Comparison of ENCODE assay signal across 8 cellular contexts in the genomic region with DNA sequence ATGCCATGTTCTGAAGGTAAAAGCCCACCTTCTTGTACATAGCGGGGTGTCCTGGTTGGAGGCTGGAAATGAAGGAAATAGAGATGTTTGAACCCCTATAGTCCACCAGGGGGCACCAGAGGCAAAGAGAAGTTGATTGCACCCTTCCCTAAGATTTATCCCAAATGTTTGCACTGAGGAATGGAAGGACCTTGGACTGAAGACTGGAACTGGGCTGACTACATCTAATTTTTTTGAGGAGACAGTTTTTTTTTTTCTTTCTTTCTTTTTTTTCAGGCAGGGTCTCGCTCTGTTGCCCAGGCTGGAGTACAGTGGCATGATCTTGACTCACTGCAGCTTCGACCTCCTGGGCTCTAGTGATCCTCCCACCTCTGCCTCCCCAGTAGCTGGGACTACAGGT. TPM values are rescaled to one million over a fixed set of nuclear protein-coding genes. Genes with fewer than 3 reads are reported as not detected.
DNase-seq lines count a peak whose midpoint lies in the region; ATAC-seq and TF ChIP-seq lines count a peak whose summit lies in the region.

No MANE protein-coding gene starts in this region.

- H3K9me3 ChIP-seq in Loucy (ENCODE audit: insufficient read depth, low read depth, low read length) (no peaks in the 10 kb centered on the region), lower lobe of right lung (no peaks in the 10 kb centered on the region), aorta (ENCODE audit: control insufficient read depth, low read length) (no peaks in the 10 kb centered on the region)

- H3K4me3 ChIP-seq in Loucy (ENCODE audit: low read length, poor library complexity, severe bottlenecking), result no peak overlapping the region
- no peak overlapping the region for H3K4me3 ChIP-seq in lower lobe of right lung
- H3K4me3 ChIP-seq in aorta (ENCODE audit: low read length in 2 of 2), result no peak overlapping the region

- H3K9me2 ChIP-seq in Loucy (replicated peaks; ENCODE audit: low read depth, low read length), result no peaks in the 10 kb centered on the region

- intact Hi-C loops in lower lobe of right lung (cut with DNase I) (no loop called here), aorta (cut with DNase I) (loop anchor here (1.0 kb wide), 1 partner anchor 136 kb away; no protein-coding TSS in a partner anchor)

- no peaks in the 10 kb centered on the region for H3K79me2 ChIP-seq in Loucy (ENCODE audit: insufficient read depth, low read length)

- no peak overlapping the region for H3K27ac ChIP-seq in lower lobe of right lung
- H3K27ac ChIP-seq in aorta (ENCODE audit: low read depth in 1 of 2, low read length in 2 of 2), result no peak overlapping the region

- no peaks in the 10 kb centered on the region for H3K27me3 ChIP-seq in Loucy (ENCODE audit: insufficient read depth, low read length, poor library complexity, severe bottlenecking)
- H3K27me3 ChIP-seq in lower lobe of right lung (ENCODE audit: low read depth), result no peaks in the 10 kb centered on the region
- no peaks in the 10 kb centered on the region for H3K27me3 ChIP-seq in aorta (ENCODE audit: control insufficient read depth in 1 of 2, insufficient read depth in 2 of 2, low read length in 1 of 2)

- ATAC-seq in SK-N-SH treated with all-trans-retinoic acid at 6 μM for 48 hours, result peak; percentile 85
- peak; percentile 76 to 80 for ATAC-seq in lower lobe of right lung
- ATAC-seq in aorta (ENCODE audit: low FRiP score), result peak; percentile 87

- no peaks in the 10 kb centered on the region for H3F3A ChIP-seq in Loucy (ENCODE audit: low read depth)

- TF ChIP-seq CTCF in Loucy (conservative IDR thresholded peaks at IDR 0.05; ENCODE audit: low read length), result peak; percentile 92
- TF ChIP-seq CTCF in lower lobe of right lung (IDR thresholded peaks at IDR 0.05), result peak; percentile 77

- WGBS in aorta, 2 donors, result 68 to 75% methylated on average over 3 of the region's 3 CpGs

- H3K9ac ChIP-seq in Loucy (ENCODE audit: low read depth, low read length, poor library complexity, severe bottlenecking), result no peak overlapping the region

- peaks cover 5% of the 10 kb centered on the region; the same call in 1 of the 2 replicates for H3K36me3 ChIP-seq in Loucy (ENCODE audit: insufficient read depth, low read length)
- peaks cover 71% of the 10 kb centered on the region for H3K36me3 ChIP-seq in lower lobe of right lung
- H3K36me3 ChIP-seq in aorta (ENCODE audit: control insufficient read depth in 1 of 2, insufficient read depth in 2 of 2, low read length in 1 of 2), result peaks cover 0 to 3% of the 10 kb centered on the region in 2 donors

- H2AFZ ChIP-seq in Loucy (ENCODE audit: low read length), result no peak overlapping the region

- H3K4me1 ChIP-seq in Loucy (ENCODE audit: insufficient read depth, low read length, poor library complexity, severe bottlenecking) (no peaks in the 10 kb centered on the region), lower lobe of right lung (no peaks in the 10 kb centered on the region), aorta (ENCODE audit: control insufficient read depth in 1 of 2, insufficient read depth in 2 of 2, low read length in 2 of 2) (no peaks in the 10 kb centered on the region)

- H4K20me1 ChIP-seq in Loucy (ENCODE audit: insufficient read depth, low read length, poor library complexity, severe bottlenecking), result no peaks in the 10 kb centered on the region

- peak; percentile 29 for DNase-seq in activated CD8-positive, alpha-beta memory T cell treated with anti-CD3 and anti-CD28 coated beads, Interleukin-2, amount 50 U/mL, for 4 hours
- no peak for DNase-seq in activated CD8-positive, alpha-beta memory T cell treated with anti-CD3 and anti-CD28 coated beads for 24 hours
- DNase-seq in dermis microvascular lymphatic vessel endothelial cell (ENCODE audit: low read depth in 2 of 2), result peak; percentile 26 to 67
- no peak for DNase-seq in lower lobe of right lung
- no peak for DNase-seq in aorta
- DNase-seq in activated effector memory CD4-positive, alpha-beta T cell treated with anti-CD3 and anti-CD28 coated beads, Interleukin-2, amount 50 U/mL, for 16 hours, result no peak

- H3K4me2 ChIP-seq in Loucy (ENCODE audit: low read depth, low read length, poor library complexity, severe bottlenecking), result no peak overlapping the region

TF ChIP-seq in SK-N-SH treated with all-trans-retinoic acid at 6 μM for 48 hours, 23 proteins besides CTCF, POLR2A, EP300 and RAD21:
- TF ChIP-seq, protein P1, sequence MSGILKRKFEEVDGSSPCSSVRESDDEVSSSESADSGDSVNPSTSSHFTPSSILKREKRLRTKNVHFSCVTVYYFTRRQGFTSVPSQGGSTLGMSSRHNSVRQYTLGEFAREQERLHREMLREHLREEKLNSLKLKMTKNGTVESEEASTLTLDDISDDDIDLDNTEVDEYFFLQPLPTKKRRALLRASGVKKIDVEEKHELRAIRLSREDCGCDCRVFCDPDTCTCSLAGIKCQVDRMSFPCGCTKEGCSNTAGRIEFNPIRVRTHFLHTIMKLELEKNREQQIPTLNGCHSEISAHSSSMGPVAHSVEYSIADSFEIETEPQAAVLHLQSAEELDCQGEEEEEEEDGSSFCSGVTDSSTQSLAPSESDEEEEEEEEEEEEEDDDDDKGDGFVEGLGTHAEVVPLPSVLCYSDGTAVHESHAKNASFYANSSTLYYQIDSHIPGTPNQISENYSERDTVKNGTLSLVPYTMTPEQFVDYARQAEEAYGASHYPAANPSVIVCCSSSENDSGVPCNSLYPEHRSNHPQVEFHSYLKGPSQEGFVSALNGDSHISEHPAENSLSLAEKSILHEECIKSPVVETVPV (CRISPR knock-in tag; IDR thresholded peaks at IDR 0.05), result no peak
- no peak for TF ChIP-seq BACH2 (CRISPR knock-in tag; IDR thresholded peaks at IDR 0.05; ENCODE audit: borderline replicate concordance)
- no peak for TF ChIP-seq OSR1 (CRISPR knock-in tag; IDR thresholded peaks at IDR 0.05)
- TF ChIP-seq POU6F1 (CRISPR knock-in tag; IDR thresholded peaks at IDR 0.05; ENCODE audit: borderline replicate concordance, low read depth), result no peak
- no peak for TF ChIP-seq ZNF565 (CRISPR knock-in tag; conservative IDR thresholded peaks at IDR 0.05; ENCODE audit: low read depth)
- TF ChIP-seq CSDC2 (CRISPR knock-in tag; IDR thresholded peaks at IDR 0.05), result no peak
- no peak for TF ChIP-seq ZFP3 (CRISPR knock-in tag; IDR thresholded peaks at IDR 0.05)
- no peak for TF ChIP-seq ESRRG (CRISPR knock-in tag; IDR thresholded peaks at IDR 0.05)
- no peak for TF ChIP-seq PATZ1 (CRISPR knock-in tag; IDR thresholded peaks at IDR 0.05; ENCODE audit: borderline replicate concordance)
- no peak for TF ChIP-seq ZNF8 (CRISPR knock-in tag; IDR thresholded peaks at IDR 0.05)
- no peak for TF ChIP-seq SNAI2 (CRISPR knock-in tag; IDR thresholded peaks at IDR 0.05)
- no peak for TF ChIP-seq TCF4 (CRISPR knock-in tag; IDR thresholded peaks at IDR 0.05; ENCODE audit: borderline replicate concordance)
- no peak for TF ChIP-seq ZNF70 (CRISPR knock-in tag; IDR thresholded peaks at IDR 0.05)
- TF ChIP-seq ARNTL (CRISPR knock-in tag; IDR thresholded peaks at IDR 0.05; ENCODE audit: borderline replicate concordance, low read depth), result no peak
TF ChIP-seq in SK-N-SH treated with all-trans-retinoic acid at 6 μM for 48 hours: peak in this region for 0.

RNA-seq across cellular contexts. Expression of gene EIF4G3, which starts 55.3 kb away (rescaled TPM):
- 28.4 and 34.1 TPM in 2 replicates for total RNA-seq in dermis microvascular lymphatic vessel endothelial cell
- total RNA-seq in lower lobe of right lung, result 43.0 TPM
- total RNA-seq in aorta, result 10 to 100 TPM; 59.0 to 84.4 TPM
- polyA plus RNA-seq in aorta, result 10 to 100 TPM in 1 of 2 donors, 1 to 10 TPM in 1; 7.3 to 15.6 TPM

RNA-seq across cellular contexts. Expression of gene ECE1, which starts 58.2 kb away (rescaled TPM):
- total RNA-seq in dermis microvascular lymphatic vessel endothelial cell (105 and 129 TPM in 2 replicates), lower lobe of right lung (90.9 TPM), aorta (100 to 1,000 TPM; 135 to 155 TPM)
- 100 to 1,000 TPM in 1 of 2 donors, 10 to 100 TPM in 1; 12.1 to 112 TPM for polyA plus RNA-seq in aorta

Comparison
In these comparisons a context has a peak if more than half of its experiments do, and no peak if none do; other contexts are left out.
1. DNase-seq: peak in activated CD8-positive, alpha-beta memory T cell treated with anti-CD3 and anti-CD28 coated beads, Interleukin-2, amount 50 U/mL, for 4 hours (single experiment) and dermis microvascular lymphatic vessel endothelial cell (2 of 2); none in activated CD8-positive, alpha-beta memory T cell treated with anti-CD3 and anti-CD28 coated beads for 24 hours (single experiment), lower lobe of right lung (single experiment), aorta (0 of 2) and activated effector memory CD4-positive, alpha-beta T cell treated with anti-CD3 and anti-CD28 coated beads, Interleukin-2, amount 50 U/mL, for 16 hours (single experiment).
2. Peak in every context shown above with its lines, with median percentiles within 50 percentile points of each other: ATAC-seq.